ENCODE assay signal across 10 cellular contexts in the genomic region with DNA sequence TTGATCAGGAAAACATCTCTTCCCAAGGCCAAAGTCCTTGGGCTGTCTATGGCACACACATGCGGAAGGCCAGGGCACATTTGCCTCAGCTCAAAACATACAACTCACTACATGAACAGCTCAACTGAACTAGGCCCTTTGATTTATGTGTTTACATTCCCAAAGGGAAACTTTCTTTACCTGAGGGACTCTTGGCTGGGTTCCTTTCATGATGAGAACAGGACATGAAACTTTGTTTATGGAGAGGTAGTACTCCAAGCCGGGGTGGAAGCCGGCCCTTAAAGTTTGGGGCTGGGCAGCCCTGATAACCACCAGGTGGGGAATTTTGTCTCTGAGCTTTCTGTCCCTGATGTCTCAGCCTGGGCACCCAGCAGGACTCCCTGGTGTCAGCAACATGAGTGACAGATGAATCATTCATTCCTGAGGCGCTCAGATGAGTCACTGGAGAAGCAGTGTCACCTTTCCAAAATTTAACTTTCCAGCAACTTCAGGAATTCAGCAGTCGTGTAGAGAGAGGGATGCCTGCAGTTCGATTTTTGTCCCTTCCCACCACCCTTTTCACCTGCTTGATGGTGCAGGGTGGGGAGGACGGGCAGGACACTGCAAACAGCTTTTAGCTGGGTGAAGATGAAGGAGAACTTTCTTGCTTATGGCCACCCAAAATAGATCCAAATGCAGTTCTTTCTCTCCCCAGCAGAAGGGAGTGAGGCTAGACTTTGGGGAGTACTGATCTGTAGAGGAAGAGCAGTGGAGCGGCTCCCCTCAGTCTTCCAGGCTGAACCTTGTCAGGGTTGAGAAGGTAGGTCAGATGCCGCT.
DNase-seq lines count a peak whose midpoint lies in the region; ATAC-seq, FAIRE-seq and TF ChIP-seq lines count a peak whose summit lies in the region.
"Had no signal": no experiment of that assay in that cellular context is flagged by ENCODE, and none has a peak within 500 bp of the region (broad histone marks: within the 10 kb centered on the region; RNA-seq: fewer than 3 reads in every experiment).

No MANE protein-coding gene starts in this region.

- peak; percentile 94 for FAIRE-seq in urothelium cell line (lab: Jason Lieb, UNC)
- FAIRE-seq in GM12891 (lab: Jason Lieb, UNC), result no peak

- ATAC-seq in GM19463 (IDR thresholded peaks at IDR 0.05; ENCODE audit: unreplicated experiment) (no peak), GM19351 (IDR thresholded peaks at IDR 0.05; ENCODE audit: unreplicated experiment) (no peak)

- TF ChIP-seq POLR2A in GM12891 (IDR thresholded peaks at IDR 0.05; ENCODE audit: low read depth, low read length), result no peak

- DNase-seq in activated effector memory CD4-positive, alpha-beta T cell treated with anti-CD3 and anti-CD28 coated beads, Interleukin-2, amount 50 U/mL, for 16 hours, result peak; percentile 36
- no peak for DNase-seq in activated effector memory CD4-positive, alpha-beta T cell treated with Interleukin-2 at 50 U/mL for 16 hours
- DNase-seq in SW480 (ENCODE audit: low spot score), result peak; percentile 71
- peak; percentile 13 for DNase-seq in iris pigment epithelial cell (ENCODE audit: low read depth)
- DNase-seq in urothelium cell line (ENCODE audit: low spot score), result peak; percentile 93
- no peak for DNase-seq in GM12891 (ENCODE audit: insufficient read length, low spot score)
- DNase-seq: activated CD4-positive, CD25-positive, alpha-beta regulatory T cell treated with anti-CD3 and anti-CD28 coated beads, Interleukin-2, amount 50 U/mL, for 72 hours; NCI-H1417 had no signal

TF ChIP-seq in GM12891, 5 proteins besides CTCF, POLR2A, EP300 and RAD21:
- TF ChIP-seq PAX5 (IDR thresholded peaks at IDR 0.05; ENCODE audit: insufficient read depth, low read length, severe bottlenecking) (no peak), POU2F2 (IDR thresholded peaks at IDR 0.05; ENCODE audit: low read depth, low read length) (no peak), SPI1 (IDR thresholded peaks at IDR 0.05; ENCODE audit: low read depth, low read length) (no peak), TAF1 (IDR thresholded peaks at IDR 0.05; ENCODE audit: low read depth, low read length) (no peak), POLR2AphosphoS5 (IDR thresholded peaks at IDR 0.05; ENCODE audit: low read depth, low read length) (no peak)

Comparison
In these comparisons a context has a peak if more than half of its experiments do, and no peak if none do; other contexts are left out.
1. DNase-seq: peak in activated effector memory CD4-positive, alpha-beta T cell treated with anti-CD3 and anti-CD28 coated beads, Interleukin-2, amount 50 U/mL, for 16 hours (single experiment), SW480 (single experiment), iris pigment epithelial cell (single experiment) and urothelium cell line (single experiment); none in activated effector memory CD4-positive, alpha-beta T cell treated with Interleukin-2 at 50 U/mL for 16 hours (single experiment) and GM12891 (single experiment).